ENCODE assay signal across 8 cellular contexts in genomic region chr5:111756701-111757581, GRCh38. TPM values are rescaled to one million over a fixed set of nuclear protein-coding genes. Genes with fewer than 3 reads are reported as not detected.
A peak's percentile ranks its signal among the peaks of the same experiment; 100 is the strongest.
DNase-seq lines count a peak whose midpoint lies in the region; ATAC-seq and TF ChIP-seq lines count a peak whose summit lies in the region.

NREP (minus strand) TSS chr5:111757194; CDS start chr5:111755772, 1,422 bp downstream.

- peak; percentile 53 for ATAC-seq in GM21723 (IDR thresholded peaks at IDR 0.05; ENCODE audit: unreplicated experiment)
- peak; percentile 68 for ATAC-seq in PC-3
- peak in 1 of 2 donors; percentile 55 for ATAC-seq in naive B cell (ENCODE audit: low read depth in 2 of 2)

- H3K27ac ChIP-seq in PC-3 (ENCODE audit: low read length) = peak within 1 kb of the TSS; percentile 76

- no peaks in the 10 kb centered on the region for H3K9me3 Mint-ChIP-seq in naive B cell

- H4K20me1 ChIP-seq in PC-3 (ENCODE audit: low read length) = no peaks in the 10 kb centered on the region

- no peaks in the 10 kb centered on the region for H3F3A ChIP-seq in PC-3 (ENCODE audit: low read length, unreplicated experiment)

- TSS peak; percentile 63 for BruUV-seq in PC-3 (replicated peaks; lab: Mats Ljungman, UMichigan)

- CTCF ChIA-PET in PC-3 (lab: Charles Lee) = interaction anchor here (0.6 to 1.6 kb wide), 6 partner anchors 57 to 404 kb away, joined by 3 to 6 read pairs (median 4); no protein-coding TSS in a partner anchor

- no peaks in the 10 kb centered on the region for H3K36me3 Mint-ChIP-seq in naive B cell

- H3K4me1 ChIP-seq in PC-3 (ENCODE audit: insufficient read depth, low read length) = peaks cover 34% of the 10 kb centered on the region

- peak; percentile 41 for TF ChIP-seq CTCF in PC-3 (conservative IDR thresholded peaks at IDR 0.05; ENCODE audit: low read depth, low read length)

- DNase-seq in DMS53 (lab: John Stamatoyannopoulos, UW) (peak; percentile 98), PC-3 (peak; percentile 90), activated T-helper 1 cell treated with Interleukin-2 at 50 U/mL for 16 hours (ENCODE audit: low read depth) (peak; percentile 44), fibroblast of gingiva (ENCODE audit: low read depth) (peak; percentile 95), naive B cell (no peak)
- DNase-seq in Jurkat, Clone E6-1 (ENCODE audit: low read depth, low spot score) = peak; percentile 87
- DNase-seq in stimulated activated naive CD4-positive, alpha-beta T cell treated with Interleukin-2 at 50 U/mL for 16 hours (lab: John Stamatoyannopoulos, UW) = peak; percentile 37

- H3K79me2 ChIP-seq in PC-3 (ENCODE audit: low read length) = peaks cover 37% of the 10 kb centered on the region

- intact Hi-C loops in PC-3 (cut with micrococcal nuclease) = loop anchor here (1.0 to 10.0 kb wide), 10 partner anchors 9 to 405 kb away; partner anchors contain the start of gene STARD4

- H3K27ac Mint-ChIP-seq in naive B cell = peak within 1 kb of the TSS; percentile 73 to 99 (median 96)

- no peaks in the 10 kb centered on the region for H3K27me3 Mint-ChIP-seq in naive B cell

- POLR2A ChIA-PET in PC-3 (lab: Charles Lee; ENCODE audit: unreplicated experiment) = interaction anchor here (0.5 to 1.8 kb wide), 6 partner anchors 9 to 468 kb away, joined by 3 to 19 read pairs (median 6); no protein-coding TSS in a partner anchor

- no peaks in the 10 kb centered on the region for H3K36me3 ChIP-seq in PC-3 (ENCODE audit: low read depth, low read length)

- H3K4me3 ChIP-seq in Jurkat, Clone E6-1 (ENCODE audit: low read length) = peak within 1 kb of the TSS; percentile 88
- H3K4me3 ChIP-seq in PC-3 (ENCODE audit: low read length) = peak within 1 kb of the TSS; percentile 91

- peaks cover 17 to 30% (median 20%) of the 10 kb centered on the region in 3 donors for H3K4me1 Mint-ChIP-seq in naive B cell

- peak within 1 kb of the TSS; percentile 83 to 96 (median 92) for H3K4me3 Mint-ChIP-seq in naive B cell

- no peaks in the 10 kb centered on the region for H3K27me3 ChIP-seq in PC-3 (ENCODE audit: low read length)

- peak within 1 kb of the TSS; percentile 92 for H3K4me2 ChIP-seq in PC-3 (ENCODE audit: low read length)

- peak within 1 kb of the TSS; percentile 93 for H2AFZ ChIP-seq in PC-3 (ENCODE audit: low read length)

- peak within 1 kb of the TSS; percentile 79 for H3K9ac ChIP-seq in PC-3 (ENCODE audit: low read length)

- H3K9me2 ChIP-seq in PC-3 (replicated peaks; ENCODE audit: low read length) = no peaks in the 10 kb centered on the region

- no peaks in the 10 kb centered on the region for H3K9me3 ChIP-seq in PC-3 (ENCODE audit: low read length)

RNA-seq across cellular contexts. Expression of gene NREP, which starts in this region (rescaled TPM):
- 86.2 TPM for polyA plus RNA-seq in Jurkat, Clone E6-1 (2012; ENCODE audit: insufficient read depth, insufficient read length)
- total RNA-seq in PC-3 (2014; rRNA removed) = 22.6 and 27.5 TPM in 2 replicates
- polyA plus RNA-seq in naive B cell (ENCODE audit: low read depth in 6 of 6) = 10 to 100 TPM; 13.1 to 22.1 (median 19.1) TPM
